1 cellular context compared by ENCODE assay signal in the genomic region with DNA sequence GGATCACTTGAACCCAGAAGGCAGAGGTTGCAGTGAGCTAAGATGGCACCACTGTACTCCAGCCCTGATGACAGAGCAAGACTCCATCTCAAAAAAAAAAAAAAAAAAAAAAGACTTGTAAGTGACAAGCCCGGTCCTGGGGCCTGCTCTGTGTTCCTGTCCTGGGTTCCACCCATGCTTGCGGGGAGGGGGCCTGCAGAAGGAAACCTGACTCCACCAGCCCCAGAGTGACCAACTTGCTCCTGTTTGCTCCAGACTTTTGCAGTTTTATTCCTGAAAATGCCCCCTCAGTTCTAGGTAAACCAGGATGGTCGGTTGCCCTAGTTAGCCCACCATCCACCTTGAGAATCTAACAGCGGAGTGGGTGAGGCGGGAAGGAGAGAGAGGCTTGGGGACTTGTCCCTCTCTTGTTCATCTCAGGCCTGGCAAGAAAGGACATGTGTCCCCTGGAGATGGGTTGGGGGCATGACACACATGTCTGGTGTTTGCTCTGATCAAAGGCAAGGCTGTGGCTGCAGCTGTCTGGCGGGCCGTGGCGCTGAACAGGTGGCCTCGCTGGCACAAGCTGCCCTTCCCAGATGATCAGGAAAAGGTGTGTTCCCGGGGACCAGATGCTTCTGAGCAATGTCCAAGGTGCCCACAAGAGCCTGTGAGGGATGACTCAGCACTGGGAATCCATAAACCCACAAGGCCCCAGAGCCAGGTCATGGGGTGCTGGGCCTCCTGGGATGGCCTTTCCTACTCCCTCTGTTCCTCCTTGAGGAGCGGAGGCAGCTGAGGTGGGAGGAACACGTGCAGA.
TF ChIP-seq lines count a peak whose summit lies in the region.

No MANE protein-coding gene starts in this region.

TF ChIP-seq in HepG2, 621 proteins besides CTCF, POLR2A, EP300 and RAD21 (continued from another document and continues in another):
- TF ChIP-seq, protein P1, sequence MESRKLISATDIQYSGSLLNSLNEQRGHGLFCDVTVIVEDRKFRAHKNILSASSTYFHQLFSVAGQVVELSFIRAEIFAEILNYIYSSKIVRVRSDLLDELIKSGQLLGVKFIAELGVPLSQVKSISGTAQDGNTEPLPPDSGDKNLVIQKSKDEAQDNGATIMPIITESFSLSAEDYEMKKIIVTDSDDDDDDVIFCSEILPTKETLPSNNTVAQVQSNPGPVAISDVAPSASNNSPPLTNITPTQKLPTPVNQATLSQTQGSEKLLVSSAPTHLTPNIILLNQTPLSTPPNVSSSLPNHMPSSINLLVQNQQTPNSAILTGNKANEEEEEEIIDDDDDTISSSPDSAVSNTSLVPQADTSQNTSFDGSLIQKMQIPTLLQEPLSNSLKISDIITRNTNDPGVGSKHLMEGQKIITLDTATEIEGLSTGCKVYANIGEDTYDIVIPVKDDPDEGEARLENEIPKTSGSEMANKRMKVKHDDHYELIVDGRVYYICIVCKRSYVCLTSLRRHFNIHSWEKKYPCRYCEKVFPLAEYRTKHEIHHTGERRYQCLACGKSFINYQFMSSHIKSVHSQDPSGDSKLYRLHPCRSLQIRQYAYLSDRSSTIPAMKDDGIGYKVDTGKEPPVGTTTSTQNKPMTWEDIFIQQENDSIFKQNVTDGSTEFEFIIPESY (CRISPR knock-in tag; IDR thresholded peaks at IDR 0.05): peak; percentile 98
- TF ChIP-seq HDAC2 (CRISPR knock-in tag; IDR thresholded peaks at IDR 0.05): peak; percentile 47
- TF ChIP-seq ZNF720 (CRISPR knock-in tag; IDR thresholded peaks at IDR 0.05): 0 out of 2 replicates have a peak, but pooled peaks have one; percentile 21
- TF ChIP-seq GATAD2A (CRISPR knock-in tag; IDR thresholded peaks at IDR 0.05): peak; percentile 57
- TF ChIP-seq, protein P2, sequence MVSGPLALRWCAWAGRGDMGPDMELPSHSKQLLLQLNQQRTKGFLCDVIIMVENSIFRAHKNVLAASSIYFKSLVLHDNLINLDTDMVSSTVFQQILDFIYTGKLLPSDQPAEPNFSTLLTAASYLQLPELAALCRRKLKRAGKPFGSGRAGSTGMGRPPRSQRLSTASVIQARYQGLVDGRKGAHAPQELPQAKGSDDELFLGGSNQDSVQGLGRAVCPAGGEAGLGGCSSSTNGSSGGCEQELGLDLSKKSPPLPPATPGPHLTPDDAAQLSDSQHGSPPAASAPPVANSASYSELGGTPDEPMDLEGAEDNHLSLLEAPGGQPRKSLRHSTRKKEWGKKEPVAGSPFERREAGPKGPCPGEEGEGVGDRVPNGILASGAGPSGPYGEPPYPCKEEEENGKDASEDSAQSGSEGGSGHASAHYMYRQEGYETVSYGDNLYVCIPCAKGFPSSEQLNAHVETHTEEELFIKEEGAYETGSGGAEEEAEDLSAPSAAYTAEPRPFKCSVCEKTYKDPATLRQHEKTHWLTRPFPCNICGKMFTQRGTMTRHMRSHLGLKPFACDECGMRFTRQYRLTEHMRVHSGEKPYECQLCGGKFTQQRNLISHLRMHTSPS (CRISPR knock-in tag; IDR thresholded peaks at IDR 0.05; ENCODE audit: low read depth): peak; percentile 90
- no peak for TF ChIP-seq PHB2 (IDR thresholded peaks at IDR 0.05; ENCODE audit: partially characterized antibody)
- peak; percentile 36; the same call in 1 of the 2 replicates for TF ChIP-seq HDAC1 (CRISPR knock-in tag; IDR thresholded peaks at IDR 0.05)
- TF ChIP-seq ZNF451 (CRISPR knock-in tag; IDR thresholded peaks at IDR 0.05): no peak
- TF ChIP-seq, protein P3, sequence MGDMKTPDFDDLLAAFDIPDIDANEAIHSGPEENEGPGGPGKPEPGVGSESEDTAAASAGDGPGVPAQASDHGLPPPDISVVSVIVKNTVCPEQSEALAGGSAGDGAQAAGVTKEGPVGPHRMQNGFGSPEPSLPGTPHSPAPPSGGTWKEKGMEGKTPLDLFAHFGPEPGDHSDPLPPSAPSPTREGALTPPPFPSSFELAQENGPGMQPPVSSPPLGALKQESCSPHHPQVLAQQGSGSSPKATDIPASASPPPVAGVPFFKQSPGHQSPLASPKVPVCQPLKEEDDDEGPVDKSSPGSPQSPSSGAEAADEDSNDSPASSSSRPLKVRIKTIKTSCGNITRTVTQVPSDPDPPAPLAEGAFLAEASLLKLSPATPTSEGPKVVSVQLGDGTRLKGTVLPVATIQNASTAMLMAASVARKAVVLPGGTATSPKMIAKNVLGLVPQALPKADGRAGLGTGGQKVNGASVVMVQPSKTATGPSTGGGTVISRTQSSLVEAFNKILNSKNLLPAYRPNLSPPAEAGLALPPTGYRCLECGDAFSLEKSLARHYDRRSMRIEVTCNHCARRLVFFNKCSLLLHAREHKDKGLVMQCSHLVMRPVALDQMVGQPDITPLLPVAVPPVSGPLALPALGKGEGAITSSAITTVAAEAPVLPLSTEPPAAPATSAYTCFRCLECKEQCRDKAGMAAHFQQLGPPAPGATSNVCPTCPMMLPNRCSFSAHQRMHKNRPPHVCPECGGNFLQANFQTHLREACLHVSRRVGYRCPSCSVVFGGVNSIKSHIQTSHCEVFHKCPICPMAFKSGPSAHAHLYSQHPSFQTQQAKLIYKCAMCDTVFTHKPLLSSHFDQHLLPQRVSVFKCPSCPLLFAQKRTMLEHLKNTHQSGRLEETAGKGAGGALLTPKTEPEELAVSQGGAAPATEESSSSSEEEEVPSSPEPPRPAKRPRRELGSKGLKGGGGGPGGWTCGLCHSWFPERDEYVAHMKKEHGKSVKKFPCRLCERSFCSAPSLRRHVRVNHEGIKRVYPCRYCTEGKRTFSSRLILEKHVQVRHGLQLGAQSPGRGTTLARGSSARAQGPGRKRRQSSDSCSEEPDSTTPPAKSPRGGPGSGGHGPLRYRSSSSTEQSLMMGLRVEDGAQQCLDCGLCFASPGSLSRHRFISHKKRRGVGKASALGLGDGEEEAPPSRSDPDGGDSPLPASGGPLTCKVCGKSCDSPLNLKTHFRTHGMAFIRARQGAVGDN (CRISPR knock-in tag; IDR thresholded peaks at IDR 0.05): peak; percentile 90
- peak; percentile 41 to 71 for TF ChIP-seq MAFK (conservative IDR thresholded peaks at IDR 0.05 in 1 of 2, IDR thresholded peaks at IDR 0.05 in 1 of 2; ENCODE audit: low read length in 2 of 2)
- TF ChIP-seq RXRA (CRISPR knock-in tag; IDR thresholded peaks at IDR 0.05): 0 out of 2 replicates have a peak, but pooled peaks have one; percentile 60
- no peak for TF ChIP-seq SMAD3 (CRISPR knock-in tag; IDR thresholded peaks at IDR 0.05)
- peak; percentile 45; the same call in 1 of the 2 replicates for TF ChIP-seq JUN (CRISPR knock-in tag; IDR thresholded peaks at IDR 0.05)
- TF ChIP-seq NFE2L2 (IDR thresholded peaks at IDR 0.05; ENCODE audit: low read length): peak; percentile 92
- TF ChIP-seq ZNF570 (CRISPR knock-in tag; IDR thresholded peaks at IDR 0.05; ENCODE audit: borderline replicate concordance): no peak
- TF ChIP-seq SOX6 (IDR thresholded peaks at IDR 0.05): no peak
- no peak for TF ChIP-seq SOX6 (CRISPR knock-in tag; IDR thresholded peaks at IDR 0.05)
- TF ChIP-seq ZNF616 (CRISPR knock-in tag; IDR thresholded peaks at IDR 0.05; ENCODE audit: low read depth): no peak
- no peak for TF ChIP-seq ZNF775 (CRISPR knock-in tag; IDR thresholded peaks at IDR 0.05; ENCODE audit: borderline replicate concordance)
- no peak for TF ChIP-seq U2AF2 (IDR thresholded peaks at IDR 0.05; ENCODE audit: low read depth, low read length)
- TF ChIP-seq SOX5 (CRISPR knock-in tag; IDR thresholded peaks at IDR 0.05; ENCODE audit: borderline replicate concordance): 0 out of 2 replicates have a peak, but pooled peaks have one; percentile 18
- TF ChIP-seq, protein P4, sequence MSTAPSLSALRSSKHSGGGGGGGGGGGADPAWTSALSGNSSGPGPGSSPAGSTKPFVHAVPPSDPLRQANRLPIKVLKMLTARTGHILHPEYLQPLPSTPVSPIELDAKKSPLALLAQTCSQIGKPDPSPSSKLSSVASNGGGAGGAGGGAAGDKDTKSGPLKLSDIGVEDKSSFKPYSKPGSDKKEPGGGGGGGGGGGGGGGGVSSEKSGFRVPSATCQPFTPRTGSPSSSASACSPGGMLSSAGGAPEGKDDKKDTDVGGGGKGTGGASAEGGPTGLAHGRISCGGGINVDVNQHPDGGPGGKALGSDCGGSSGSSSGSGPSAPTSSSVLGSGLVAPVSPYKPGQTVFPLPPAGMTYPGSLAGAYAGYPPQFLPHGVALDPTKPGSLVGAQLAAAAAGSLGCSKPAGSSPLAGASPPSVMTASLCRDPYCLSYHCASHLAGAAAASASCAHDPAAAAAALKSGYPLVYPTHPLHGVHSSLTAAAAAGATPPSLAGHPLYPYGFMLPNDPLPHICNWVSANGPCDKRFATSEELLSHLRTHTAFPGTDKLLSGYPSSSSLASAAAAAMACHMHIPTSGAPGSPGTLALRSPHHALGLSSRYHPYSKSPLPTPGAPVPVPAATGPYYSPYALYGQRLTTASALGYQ (CRISPR knock-in tag; IDR thresholded peaks at IDR 0.05): no peak
- peak; percentile 53; the same call in 1 of the 2 replicates for TF ChIP-seq HOXA3 (CRISPR knock-in tag; IDR thresholded peaks at IDR 0.05)
- TF ChIP-seq MIER3 (CRISPR knock-in tag; IDR thresholded peaks at IDR 0.05; ENCODE audit: borderline replicate concordance): no peak
- TF ChIP-seq STAT5B (CRISPR knock-in tag; IDR thresholded peaks at IDR 0.05): no peak
- TF ChIP-seq, protein P5, sequence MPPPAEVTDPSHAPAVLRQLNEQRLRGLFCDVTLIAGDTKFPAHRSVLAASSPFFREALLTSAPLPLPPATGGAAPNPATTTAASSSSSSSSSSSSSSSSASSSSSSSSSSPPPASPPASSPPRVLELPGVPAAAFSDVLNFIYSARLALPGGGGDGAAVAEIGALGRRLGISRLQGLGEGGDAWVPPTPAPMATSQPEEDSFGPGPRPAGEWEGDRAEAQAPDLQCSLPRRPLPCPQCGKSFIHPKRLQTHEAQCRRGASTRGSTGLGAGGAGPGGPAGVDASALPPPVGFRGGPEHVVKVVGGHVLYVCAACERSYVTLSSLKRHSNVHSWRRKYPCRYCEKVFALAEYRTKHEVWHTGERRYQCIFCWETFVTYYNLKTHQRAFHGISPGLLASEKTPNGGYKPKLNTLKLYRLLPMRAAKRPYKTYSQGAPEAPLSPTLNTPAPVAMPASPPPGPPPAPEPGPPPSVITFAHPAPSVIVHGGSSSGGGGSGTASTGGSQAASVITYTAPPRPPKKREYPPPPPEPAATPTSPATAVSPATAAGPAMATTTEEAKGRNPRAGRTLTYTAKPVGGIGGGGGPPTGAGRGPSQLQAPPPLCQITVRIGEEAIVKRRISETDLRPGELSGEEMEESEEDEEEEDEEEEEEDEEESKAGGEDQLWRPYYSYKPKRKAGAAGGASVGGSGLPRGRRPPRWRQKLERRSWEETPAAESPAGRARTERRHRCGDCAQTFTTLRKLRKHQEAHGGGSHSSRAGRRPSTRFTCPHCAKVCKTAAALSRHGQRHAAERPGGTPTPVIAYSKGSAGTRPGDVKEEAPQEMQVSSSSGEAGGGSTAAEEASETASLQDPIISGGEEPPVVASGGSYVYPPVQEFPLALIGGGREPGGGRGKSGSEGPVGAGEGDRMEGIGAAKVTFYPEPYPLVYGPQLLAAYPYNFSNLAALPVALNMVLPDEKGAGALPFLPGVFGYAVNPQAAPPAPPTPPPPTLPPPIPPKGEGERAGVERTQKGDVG (CRISPR knock-in tag; IDR thresholded peaks at IDR 0.05; ENCODE audit: borderline replicate concordance): peak; percentile 59; the same call in 1 of the 2 replicates
- 0 out of 2 replicates have a peak, but pooled peaks have one; percentile 26 for TF ChIP-seq POLR2AphosphoS2 (IDR thresholded peaks at IDR 0.05; ENCODE audit: low read depth, low read length)
- TF ChIP-seq GATAD1 (CRISPR knock-in tag; IDR thresholded peaks at IDR 0.05): no peak
- TF ChIP-seq TAF15 (IDR thresholded peaks at IDR 0.05; ENCODE audit: low read depth, low read length, poor library complexity, severe bottlenecking): no peak
- peak; percentile 85 for TF ChIP-seq ZBTB38 (CRISPR knock-in tag; IDR thresholded peaks at IDR 0.05)
- peak; percentile 31; the same call in 1 of the 2 replicates for TF ChIP-seq CBFB (CRISPR knock-in tag; IDR thresholded peaks at IDR 0.05)
- TF ChIP-seq MEIS1 (CRISPR knock-in tag; IDR thresholded peaks at IDR 0.05; ENCODE audit: borderline replicate concordance): no peak
- TF ChIP-seq ZNF703 (CRISPR knock-in tag; IDR thresholded peaks at IDR 0.05; ENCODE audit: borderline replicate concordance): no peak
- 0 out of 2 replicates have a peak, but pooled peaks have one; percentile 32 for TF ChIP-seq ZNF501 (CRISPR knock-in tag; IDR thresholded peaks at IDR 0.05)
- TF ChIP-seq LCORL (IDR thresholded peaks at IDR 0.05): no peak
- TF ChIP-seq LCORL (CRISPR knock-in tag; IDR thresholded peaks at IDR 0.05): 0 out of 2 replicates have a peak, but pooled peaks have one; percentile 37
- TF ChIP-seq, protein P6, sequence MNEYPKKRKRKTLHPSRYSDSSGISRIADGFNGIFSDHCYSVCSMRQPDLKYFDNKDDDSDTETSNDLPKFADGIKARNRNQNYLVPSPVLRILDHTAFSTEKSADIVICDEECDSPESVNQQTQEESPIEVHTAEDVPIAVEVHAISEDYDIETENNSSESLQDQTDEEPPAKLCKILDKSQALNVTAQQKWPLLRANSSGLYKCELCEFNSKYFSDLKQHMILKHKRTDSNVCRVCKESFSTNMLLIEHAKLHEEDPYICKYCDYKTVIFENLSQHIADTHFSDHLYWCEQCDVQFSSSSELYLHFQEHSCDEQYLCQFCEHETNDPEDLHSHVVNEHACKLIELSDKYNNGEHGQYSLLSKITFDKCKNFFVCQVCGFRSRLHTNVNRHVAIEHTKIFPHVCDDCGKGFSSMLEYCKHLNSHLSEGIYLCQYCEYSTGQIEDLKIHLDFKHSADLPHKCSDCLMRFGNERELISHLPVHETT (CRISPR knock-in tag; conservative IDR thresholded peaks at IDR 0.05): no peak
- TF ChIP-seq, protein P7, sequence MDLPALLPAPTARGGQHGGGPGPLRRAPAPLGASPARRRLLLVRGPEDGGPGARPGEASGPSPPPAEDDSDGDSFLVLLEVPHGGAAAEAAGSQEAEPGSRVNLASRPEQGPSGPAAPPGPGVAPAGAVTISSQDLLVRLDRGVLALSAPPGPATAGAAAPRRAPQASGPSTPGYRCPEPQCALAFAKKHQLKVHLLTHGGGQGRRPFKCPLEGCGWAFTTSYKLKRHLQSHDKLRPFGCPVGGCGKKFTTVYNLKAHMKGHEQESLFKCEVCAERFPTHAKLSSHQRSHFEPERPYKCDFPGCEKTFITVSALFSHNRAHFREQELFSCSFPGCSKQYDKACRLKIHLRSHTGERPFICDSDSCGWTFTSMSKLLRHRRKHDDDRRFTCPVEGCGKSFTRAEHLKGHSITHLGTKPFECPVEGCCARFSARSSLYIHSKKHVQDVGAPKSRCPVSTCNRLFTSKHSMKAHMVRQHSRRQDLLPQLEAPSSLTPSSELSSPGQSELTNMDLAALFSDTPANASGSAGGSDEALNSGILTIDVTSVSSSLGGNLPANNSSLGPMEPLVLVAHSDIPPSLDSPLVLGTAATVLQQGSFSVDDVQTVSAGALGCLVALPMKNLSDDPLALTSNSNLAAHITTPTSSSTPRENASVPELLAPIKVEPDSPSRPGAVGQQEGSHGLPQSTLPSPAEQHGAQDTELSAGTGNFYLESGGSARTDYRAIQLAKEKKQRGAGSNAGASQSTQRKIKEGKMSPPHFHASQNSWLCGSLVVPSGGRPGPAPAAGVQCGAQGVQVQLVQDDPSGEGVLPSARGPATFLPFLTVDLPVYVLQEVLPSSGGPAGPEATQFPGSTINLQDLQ (CRISPR knock-in tag; IDR thresholded peaks at IDR 0.05): no peak
- peak; percentile 94 for TF ChIP-seq HNRNPL (IDR thresholded peaks at IDR 0.05; ENCODE audit: low read depth, low read length)
- TF ChIP-seq, protein P8, sequence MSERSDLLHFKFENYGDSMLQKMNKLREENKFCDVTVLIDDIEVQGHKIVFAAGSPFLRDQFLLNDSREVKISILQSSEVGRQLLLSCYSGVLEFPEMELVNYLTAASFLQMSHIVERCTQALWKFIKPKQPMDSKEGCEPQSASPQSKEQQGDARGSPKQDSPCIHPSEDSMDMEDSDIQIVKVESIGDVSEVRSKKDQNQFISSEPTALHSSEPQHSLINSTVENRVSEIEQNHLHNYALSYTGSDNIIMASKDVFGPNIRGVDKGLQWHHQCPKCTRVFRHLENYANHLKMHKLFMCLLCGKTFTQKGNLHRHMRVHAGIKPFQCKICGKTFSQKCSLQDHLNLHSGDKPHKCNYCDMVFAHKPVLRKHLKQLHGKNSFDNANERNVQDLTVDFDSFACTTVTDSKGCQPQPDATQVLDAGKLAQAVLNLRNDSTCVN (CRISPR knock-in tag; IDR thresholded peaks at IDR 0.05; ENCODE audit: borderline replicate concordance): peak; percentile 43; the same call in 1 of the 2 replicates
